ENCODE assay signal across 8 cellular contexts in the genomic region with DNA sequence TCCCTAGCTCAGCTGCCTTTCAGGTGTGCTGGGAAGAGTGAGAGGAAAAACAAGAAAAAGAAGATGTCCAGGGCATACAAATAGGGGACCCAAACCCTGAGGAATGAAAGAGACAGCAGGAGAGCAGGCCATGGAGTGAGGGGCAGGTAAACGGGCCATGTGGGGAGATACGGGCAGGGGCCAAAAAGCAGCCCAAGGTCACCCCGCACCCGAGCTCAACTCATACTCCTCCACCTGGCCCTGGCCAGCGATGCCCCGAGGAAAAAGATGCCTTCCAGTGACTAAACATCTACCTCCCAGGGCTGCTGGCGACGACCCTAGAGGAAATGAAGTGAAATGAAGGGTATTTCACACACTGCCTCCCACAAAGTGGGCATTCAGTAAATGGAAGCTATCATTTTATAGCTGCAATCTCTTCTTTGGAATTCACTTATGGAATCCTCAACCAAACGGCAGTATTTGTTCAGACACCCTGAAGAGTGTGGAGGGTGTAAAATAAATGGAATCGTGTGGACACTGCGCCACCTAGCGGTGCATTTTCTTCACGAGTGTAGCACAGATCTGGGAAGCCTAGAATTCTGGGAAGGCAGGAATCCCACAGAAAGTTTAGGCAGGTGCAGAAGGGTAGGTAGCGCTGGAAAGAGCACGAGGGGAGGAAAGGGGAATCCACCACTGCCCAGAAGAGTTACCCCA. TPM values are rescaled to one million over a fixed set of nuclear protein-coding genes. Genes with fewer than 3 reads are reported as not detected.
DNase-seq lines count a peak whose midpoint lies in the region; ATAC-seq and TF ChIP-seq lines count a peak whose summit lies in the region.

No MANE protein-coding gene starts in this region.

- H3K9me3 Mint-ChIP-seq in activated CD8-positive, alpha-beta T cell treated with anti-CD3 and anti-CD28 coated beads, Interleukin-2, amount 10 ng/mL, durations not matched to agents 7 days and 5 days (ENCODE audit: insufficient read depth) = no peaks in the 10 kb centered on the region
- H3K9me3 Mint-ChIP-seq in mesothelial cell of epicardium = no peaks in the 10 kb centered on the region

- H3K4me1 Mint-ChIP-seq in activated CD8-positive, alpha-beta T cell treated with anti-CD3 and anti-CD28 coated beads, Interleukin-2, amount 10 ng/mL, durations not matched to agents 7 days and 5 days (ENCODE audit: low read depth) = peaks cover 1% of the 10 kb centered on the region
- H3K4me1 Mint-ChIP-seq in mesothelial cell of epicardium = no peaks in the 10 kb centered on the region

- in situ Hi-C loops in GM13976 (cut with MboI; ENCODE audit: low sequenced_read_pairs, unreplicated experiment) = loop anchor here (10.0 to 25.0 kb wide), 3 partner anchors 566 to 1016 kb away; a partner anchor contains a TSS

- POLR2A ChIA-PET in activated CD8-positive, alpha-beta T cell treated with anti-CD3 and anti-CD28 coated beads, Interleukin-2, amount 10 ng/mL, durations not matched to agents 7 days and 5 days (lab: Charles Lee) = interaction anchor here (0.7 kb wide), 1 partner anchor 17 kb away, joined by 3 read pairs; no protein-coding TSS in a partner anchor

- peaks cover 39% of the 10 kb centered on the region for H3K36me3 Mint-ChIP-seq in activated CD8-positive, alpha-beta T cell treated with anti-CD3 and anti-CD28 coated beads, Interleukin-2, amount 10 ng/mL, durations not matched to agents 7 days and 5 days (ENCODE audit: low read depth)
- H3K36me3 Mint-ChIP-seq in mesothelial cell of epicardium = peaks cover 16% of the 10 kb centered on the region

- CTCF ChIA-PET in activated CD8-positive, alpha-beta T cell treated with anti-CD3 and anti-CD28 coated beads, Interleukin-2, amount 10 ng/mL, durations not matched to agents 7 days and 5 days (lab: Charles Lee) = interaction anchor here (1.4 to 5.7 kb wide), 5 partner anchors 11 to 261 kb away, joined by 3 to 36 read pairs (median 9); a partner anchor contains a TSS

- no peak overlapping the region for H3K4me3 ChIP-seq in epithelial cell of esophagus (ENCODE audit: low read length)

- H3K4me3 Mint-ChIP-seq in activated CD8-positive, alpha-beta T cell treated with anti-CD3 and anti-CD28 coated beads, Interleukin-2, amount 10 ng/mL, durations not matched to agents 7 days and 5 days = no peak overlapping the region
- H3K4me3 Mint-ChIP-seq in mesothelial cell of epicardium = no peak overlapping the region

- DNase-seq in AG08396 (ENCODE audit: low spot score) (peak; percentile 78), GM13976 (ENCODE audit: low spot score) (peak; percentile 77), NCI-H2107 treated with DMSO at 0.1 percent for 48 hours (lab: John Stamatoyannopoulos, UW; ENCODE audit: unreplicated experiment) (peak; percentile 16), epithelial cell of esophagus (ENCODE audit: low read depth) (peak; percentile 63), mesothelial cell of epicardium (ENCODE audit: low spot score in 2 of 2, unreplicated experiment in 2 of 2) (peak; percentile 62 to 84), stromal cell of bone marrow (ENCODE audit: low read depth) (peak; percentile 60)
- peak; percentile 53 for DNase-seq in activated CD8-positive, alpha-beta T cell treated with anti-CD3 and anti-CD28 coated beads, Interleukin-2, amount 10 ng/mL, durations not matched to agents 7 days and 5 days

- ATAC-seq in activated CD8-positive, alpha-beta T cell treated with anti-CD3 and anti-CD28 coated beads, Interleukin-2, amount 10 ng/mL, durations not matched to agents 7 days and 5 days = peak; percentile 55
- ATAC-seq in GM21526 (IDR thresholded peaks at IDR 0.05; ENCODE audit: low FRiP score, unreplicated experiment) = no peak

- no peak overlapping the region for H3K27ac Mint-ChIP-seq in activated CD8-positive, alpha-beta T cell treated with anti-CD3 and anti-CD28 coated beads, Interleukin-2, amount 10 ng/mL, durations not matched to agents 7 days and 5 days
- H3K27ac Mint-ChIP-seq in mesothelial cell of epicardium = no peak overlapping the region

- TF ChIP-seq CTCF in GM13976 (IDR thresholded peaks at IDR 0.05; ENCODE audit: borderline replicate concordance, control extremely low read depth, extremely low read depth, insufficient read depth, missing control alignments) = peak; percentile 72
- peak; percentile 83 for TF ChIP-seq CTCF in epithelial cell of esophagus (IDR thresholded peaks at IDR 0.05; ENCODE audit: insufficient read depth, low read depth, low read length, missing control alignments)
- peak; percentile 98 for TF ChIP-seq CTCF in mesothelial cell of epicardium (IDR thresholded peaks at IDR 0.05; ENCODE audit: unreplicated experiment)

- H3K27me3 Mint-ChIP-seq in activated CD8-positive, alpha-beta T cell treated with anti-CD3 and anti-CD28 coated beads, Interleukin-2, amount 10 ng/mL, durations not matched to agents 7 days and 5 days (ENCODE audit: low read depth) = no peaks in the 10 kb centered on the region
- H3K27me3 Mint-ChIP-seq in mesothelial cell of epicardium (ENCODE audit: low read depth) = no peaks in the 10 kb centered on the region

RNA-seq across cellular contexts. Expression of a gene that starts 14.9 kb away (rescaled TPM):
- total RNA-seq in activated CD8-positive, alpha-beta T cell treated with anti-CD3 and anti-CD28 coated beads, Interleukin-2, amount 10 ng/mL, durations not matched to agents 7 days and 5 days = 10 to 100 TPM; 62.6 to 70.2 TPM
- 67.3 to 69.8 TPM (median 69.3 TPM) in 3 replicates for total RNA-seq in mesothelial cell of epicardium

Comparison
In these comparisons a context has a peak if more than half of its experiments do, and no peak if none do; other contexts are left out.
1. DNase-seq: peak in every context shown above with its lines; median percentile 78 in AG08396; 77 in GM13976; 73 in mesothelial cell of epicardium; 63 in epithelial cell of esophagus; 60 in stromal cell of bone marrow; 53 in activated CD8-positive, alpha-beta T cell treated with anti-CD3 and anti-CD28 coated beads, Interleukin-2, amount 10 ng/mL, durations not matched to agents 7 days and 5 days; 16 in NCI-H2107 treated with DMSO at 0.1 percent for 48 hours.